ENCODE assay signal across 16 cellular contexts in the genomic region with DNA sequence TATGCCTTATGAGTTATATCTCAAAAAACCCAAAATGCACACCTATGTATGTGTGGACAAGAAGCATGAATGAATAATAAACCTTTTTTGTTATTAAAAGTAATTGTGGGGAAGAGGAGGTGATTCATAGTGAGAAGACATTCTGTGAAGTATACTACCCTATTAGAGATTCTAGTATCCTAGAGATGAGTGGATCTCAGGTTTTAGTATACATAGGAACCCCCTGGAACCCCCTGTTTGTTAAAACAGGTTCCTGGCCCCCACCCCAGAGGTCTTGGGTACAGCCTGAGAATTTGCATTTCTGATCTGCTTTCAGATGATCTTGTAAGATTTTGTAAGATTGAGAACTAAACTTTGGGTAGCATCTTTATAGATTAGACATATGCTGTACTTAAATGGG. TPM values are rescaled to one million over a fixed set of nuclear protein-coding genes. Genes with fewer than 3 reads are reported as not detected.
DNase-seq lines count a peak whose midpoint lies in the region; ATAC-seq lines count a peak whose summit lies in the region.
"Had no signal": no experiment of that assay in that cellular context is flagged by ENCODE, and none has a peak within 500 bp of the region (broad histone marks: within the 10 kb centered on the region; RNA-seq: fewer than 3 reads in every experiment).

No MANE protein-coding gene starts in this region.

- H3K4me2 ChIP-seq in GM23248 (ENCODE audit: unreplicated experiment) = no peak overlapping the region

- no peaks in the 10 kb centered on the region for H3K4me1 ChIP-seq in GM23248 (ENCODE audit: insufficient read depth)
- H3K4me1 ChIP-seq: colonic mucosa, HAP-1 had no signal

- ATAC-seq in GM21825 (IDR thresholded peaks at IDR 0.05; ENCODE audit: unreplicated experiment) (peak; percentile 42), HG03565 (IDR thresholded peaks at IDR 0.05; ENCODE audit: unreplicated experiment) (peak; percentile 32)
- ATAC-seq: esophagus mucosa, heart left ventricle had no signal

- H2AFZ ChIP-seq in GM23248 = no peak overlapping the region
- H2AFZ ChIP-seq: parathyroid adenoma had no signal

- H3K4me3 ChIP-seq in GM23248 = no peak overlapping the region
- H3K4me3 ChIP-seq: colonic mucosa, HAP-1, heart left ventricle had no signal

- H3K79me2 ChIP-seq in GM23248 (ENCODE audit: insufficient read depth) = no peaks in the 10 kb centered on the region

- H3K27me3 ChIP-seq in GM23248 (replicated peaks; ENCODE audit: insufficient read depth) = no peaks in the 10 kb centered on the region
- H3K27me3 ChIP-seq: colonic mucosa, heart left ventricle had no signal

- peaks cover 17% of the 10 kb centered on the region; the same call in 1 of the 2 replicates for H3K36me3 ChIP-seq in GM23248 (ENCODE audit: low read depth)
- H3K36me3 ChIP-seq: colonic mucosa, HAP-1 had no signal

- in situ Hi-C loops in GM23248 (cut with MboI) = no loop called here

- no peaks in the 10 kb centered on the region for H4K20me1 ChIP-seq in GM23248 (ENCODE audit: insufficient read depth)

- DNase-seq in activated naive CD4-positive, alpha-beta T cell treated with anti-CD3 and anti-CD28 coated beads, Interleukin-2, amount 50 U/mL, for 16 hours = no peak
- DNase-seq in DMS79 treated with DMSO at 0.1 percent for 48 hours (lab: John Stamatoyannopoulos, UW) (no peak), SIG-M5 (lab: John Stamatoyannopoulos, UW) (no peak), GM23248 (no peak)
- DNase-seq in activated effector memory CD4-positive, alpha-beta T cell treated with anti-CD3 and anti-CD28 coated beads, Interleukin-2, amount 50 U/mL, for 16 hours = no peak
- DNase-seq: anterior cingulate cortex, colonic mucosa, heart left ventricle, kidney had no signal

- H3K27ac Mint-ChIP-seq in activated naive CD4-positive, alpha-beta T cell treated with anti-CD3 and anti-CD28 coated beads, Interleukin-2, amount 50 U/mL, for 24 hours = peak overlapping the region; percentile 23
- H3K27ac Mint-ChIP-seq: IgD-negative memory B cell had no signal

- H3K27ac ChIP-seq in GM23248 = no peak overlapping the region
- H3K27ac ChIP-seq: colonic mucosa, heart left ventricle, parathyroid adenoma had no signal

- no peak overlapping the region for H3K9ac ChIP-seq in GM23248
- H3K9ac ChIP-seq: parathyroid adenoma had no signal

- no peaks in the 10 kb centered on the region for H3K27me3 Mint-ChIP-seq in activated naive CD4-positive, alpha-beta T cell treated with anti-CD3 and anti-CD28 coated beads, Interleukin-2, amount 50 U/mL, for 24 hours
- H3K27me3 Mint-ChIP-seq: IgD-negative memory B cell had no signal

- H3F3A ChIP-seq in GM23248 (ENCODE audit: insufficient read depth) = no peaks in the 10 kb centered on the region; the same call in 1 of the 2 replicates

- no peaks in the 10 kb centered on the region for H3K9me3 ChIP-seq in GM23248 (ENCODE audit: low read depth)
- H3K9me3 ChIP-seq: colonic mucosa, HAP-1, heart left ventricle had no signal

- no peaks in the 10 kb centered on the region for H3K9me2 ChIP-seq in GM23248 (ENCODE audit: insufficient read depth)

- H3K4me3 Mint-ChIP-seq in activated naive CD4-positive, alpha-beta T cell treated with anti-CD3 and anti-CD28 coated beads, Interleukin-2, amount 50 U/mL, for 24 hours = no peak overlapping the region
- H3K4me3 Mint-ChIP-seq: IgD-negative memory B cell had no signal

- peaks cover 72% of the 10 kb centered on the region for H3K4me1 Mint-ChIP-seq in activated naive CD4-positive, alpha-beta T cell treated with anti-CD3 and anti-CD28 coated beads, Interleukin-2, amount 50 U/mL, for 24 hours

- no peaks in the 10 kb centered on the region for H3K9me3 Mint-ChIP-seq in activated naive CD4-positive, alpha-beta T cell treated with anti-CD3 and anti-CD28 coated beads, Interleukin-2, amount 50 U/mL, for 24 hours
- H3K9me3 Mint-ChIP-seq: IgD-negative memory B cell had no signal

- H3K36me3 Mint-ChIP-seq in activated naive CD4-positive, alpha-beta T cell treated with anti-CD3 and anti-CD28 coated beads, Interleukin-2, amount 50 U/mL, for 24 hours = peaks cover 23% of the 10 kb centered on the region

RNA-seq across cellular contexts. Expression of a gene that starts 17.5 kb away (rescaled TPM):
- 71.5 and 95.0 TPM in 2 replicates for total RNA-seq in GM23248 (2014; rRNA removed; shearing (Covaris generic))
- polyA plus RNA-seq in GM23248 (2016; fragmentation: Nextera tagmentation; extraction: Ambion mirVana) = 232 and 246 TPM in 2 replicates

RNA-seq across cellular contexts. Expression of a gene that starts 57.6 kb away (rescaled TPM):
- total RNA-seq in GM23248 (2014; rRNA removed; shearing (Covaris generic)) = 1.3 and 5.1 TPM in 2 replicates
- 0.83 and 1.0 TPM in 2 replicates for polyA plus RNA-seq in GM23248 (2016; fragmentation: Nextera tagmentation; extraction: Ambion mirVana)
- polyA plus RNA-seq: IgD-negative memory B cell had no signal
